In the genomic region with DNA sequence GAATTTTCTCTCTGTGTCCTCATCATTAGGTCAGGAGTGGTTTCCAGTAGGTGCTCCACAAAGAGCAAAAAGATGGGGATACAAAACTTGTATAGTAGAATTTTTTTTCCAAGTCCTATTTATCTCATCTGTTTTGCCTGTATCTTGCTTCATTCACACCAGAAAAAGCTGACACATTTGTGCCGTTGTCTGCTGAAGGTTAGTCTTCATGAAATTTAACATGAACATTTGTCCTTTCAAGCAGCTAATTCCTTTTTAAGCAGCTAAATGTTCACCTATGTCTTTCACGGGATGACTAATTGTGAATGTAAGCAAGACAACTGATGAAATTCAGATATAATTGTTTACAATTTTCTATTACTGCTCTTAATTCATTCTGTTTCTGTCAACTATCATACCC, we compare ENCODE assay signal across 16 cellular contexts.
DNase-seq lines count a peak whose midpoint lies in the region; TF ChIP-seq lines count a peak whose summit lies in the region.
"Had no signal": no experiment of that assay in that cellular context is flagged by ENCODE, and none has a peak within 500 bp of the region (broad histone marks: within the 10 kb centered on the region; RNA-seq: fewer than 3 reads in every experiment).

No MANE protein-coding gene starts in this region.

- H2AFZ ChIP-seq in PC-9 = no peak overlapping the region

- CTCF ChIA-PET in HEK293 (lab: Yijun Ruan, JAX) (interaction anchor here (0.5 to 0.9 kb wide), 3 partner anchors 72 to 127 kb away, joined by 3 read pairs; no protein-coding TSS in a partner anchor), PC-9 (lab: Charles Lee) (interaction anchor here (1.0 kb wide), 1 partner anchor 274 kb away, joined by 3 read pairs; no protein-coding TSS in a partner anchor)

- H3K79me2 ChIP-seq in PC-9 (ENCODE audit: low read depth) = peaks cover 18% of the 10 kb centered on the region

- H3K27me3 ChIP-seq in PC-9 (ENCODE audit: insufficient read depth, low read depth) = no peaks in the 10 kb centered on the region
- H3K27me3 ChIP-seq in sigmoid colon = no peaks in the 10 kb centered on the region
- no peaks in the 10 kb centered on the region for H3K27me3 ChIP-seq in ascending aorta
- H3K27me3 ChIP-seq: MG63 had no signal

- H3K9me3 ChIP-seq in HEK293 (ENCODE audit: control insufficient read depth, insufficient read depth, low read depth, low read length) (no peaks in the 10 kb centered on the region), PC-9 (ENCODE audit: insufficient read depth, low read depth) (no peaks in the 10 kb centered on the region), sigmoid colon (no peaks in the 10 kb centered on the region), ascending aorta (no peaks in the 10 kb centered on the region)
- H3K9me3 ChIP-seq: MG63 had no signal

- H3K27ac ChIP-seq in HEK293 (ENCODE audit: extremely low read depth, low read depth, low read length) (0 out of 2 replicates have a peak overlapping the region, but pooled peaks have one; percentile 4), PC-9 (peak overlapping the region; percentile 73), sigmoid colon (peak overlapping the region in 3 of 4 donors; percentile 63 to 72 (median 68)), ascending aorta (no peak overlapping the region)
- H3K27ac ChIP-seq: SK-N-MC had no signal

- no peak overlapping the region for H3K4me3 ChIP-seq in HEK293 (ENCODE audit: low read depth, low read length)
- no peak overlapping the region for H3K4me3 ChIP-seq in PC-9
- H3K4me3 ChIP-seq in fibroblast of villous mesenchyme (ENCODE audit: low read depth, low read length) = peak overlapping the region; percentile 17
- H3K4me3 ChIP-seq in sigmoid colon = peak overlapping the region in 1 of 4 donors; percentile 2
- no peak overlapping the region for H3K4me3 ChIP-seq in ascending aorta
- H3K4me3 ChIP-seq: MG63, SK-N-MC had no signal

- peaks cover 24% of the 10 kb centered on the region for H3K4me1 ChIP-seq in HEK293 (ENCODE audit: control insufficient read depth, insufficient read depth, low read length)
- peaks cover 52% of the 10 kb centered on the region for H3K4me1 ChIP-seq in PC-9 (replicated peaks; ENCODE audit: insufficient read depth)
- peaks cover 0 to 67% (median 59%) of the 10 kb centered on the region in 4 donors for H3K4me1 ChIP-seq in sigmoid colon
- H3K4me1 ChIP-seq in ascending aorta = peaks cover 0 to 18% of the 10 kb centered on the region in 2 donors

- peak overlapping the region; percentile 45 for H3K4me2 ChIP-seq in PC-9

- no TSS peak for BruUV-seq in PC-9 (replicated peaks; lab: Mats Ljungman, UMichigan)

- H3F3A ChIP-seq in PC-9 (ENCODE audit: insufficient read depth, low read depth) = peaks cover 31% of the 10 kb centered on the region

- TF ChIP-seq EP300 in sigmoid colon (IDR thresholded peaks at IDR 0.05) = no peak

- H4K20me1 ChIP-seq in PC-9 (ENCODE audit: insufficient read depth) = no peaks in the 10 kb centered on the region

- POLR2A ChIA-PET in HEK293 (lab: Yijun Ruan, JAX) (no interaction called here), PC-9 (lab: Charles Lee; ENCODE audit: unreplicated experiment) (interaction anchor here (0.6 kb wide), 3 partner anchors 68 to 1727 kb away, joined by 3 to 5 read pairs (median 3); no protein-coding TSS in a partner anchor)

- TF ChIP-seq CTCF in HEK293 (tag by site-specific recombination; IDR thresholded peaks at IDR 0.05) = no peak
- no peak for TF ChIP-seq CTCF in PC-9 (conservative IDR thresholded peaks at IDR 0.05)
- TF ChIP-seq CTCF in fibroblast of villous mesenchyme (IDR thresholded peaks at IDR 0.05; ENCODE audit: insufficient read depth, low read depth, low read length) = no peak
- TF ChIP-seq CTCF in sigmoid colon (IDR thresholded peaks at IDR 0.05) = no peak
- no peak for TF ChIP-seq CTCF in ascending aorta (IDR thresholded peaks at IDR 0.05)

- no peak for TF ChIP-seq POLR2A in sigmoid colon (IDR thresholded peaks at IDR 0.05)

- 77 to 80% methylated on average over 2 of the region's 2 CpGs for WGBS in sigmoid colon, 2 donors

- no peaks in the 10 kb centered on the region for H3K9me2 ChIP-seq in PC-9 (ENCODE audit: insufficient read depth)

- intact Hi-C loops in PC-9 (cut with micrococcal nuclease; ENCODE audit: unreplicated experiment) = loop anchor here (2.0 kb wide), 1 partner anchor 83 kb away; the partner anchor contains the start of gene ATXN1
- intact Hi-C loops in sigmoid colon (cut with DNase I) = no loop called here
- intact Hi-C loops in ascending aorta (cut with DNase I) = no loop called here

- no peak for DNase-seq in PC-9
- no peak for DNase-seq in fibroblast of villous mesenchyme (ENCODE audit: low read depth)
- DNase-seq in sigmoid colon = no peak
- no peak for DNase-seq in NK-92 (lab: John Stamatoyannopoulos, UW; ENCODE audit: unreplicated experiment)
- no peak for DNase-seq in NCI-H2227 (lab: John Stamatoyannopoulos, UW; ENCODE audit: unreplicated experiment)
- DNase-seq in ascending aorta (ENCODE audit: low spot score in 2 of 2) = no peak
- DNase-seq: activated CD4-positive, CD25-positive, alpha-beta regulatory T cell treated with anti-CD3 and anti-CD28 coated beads, Interleukin-2, amount 50 U/mL, for 72 hours; activated naive CD4-positive, alpha-beta T cell; cortex of kidney; NCI-H1930; NCI-H510A treated with DMSO at 0.1 percent for 48 hours; retina; T1000 had no signal

- H3K36me3 ChIP-seq in HEK293 (ENCODE audit: control insufficient read depth in 2 of 2, insufficient read depth in 1 of 2, low read length in 2 of 2) (no peaks in the 10 kb centered on the region; a peak in 1 of 3 replicates), PC-9 (ENCODE audit: low read depth) (no peaks in the 10 kb centered on the region), sigmoid colon (no peaks in the 10 kb centered on the region), ascending aorta (no peaks in the 10 kb centered on the region)
- H3K36me3 ChIP-seq: MG63 had no signal

TF ChIP-seq in HEK293, 187 proteins besides CTCF, POLR2A, EP300 and RAD21 (continues in another document):
- TF ChIP-seq ZNF274 (IDR thresholded peaks at IDR 0.05; ENCODE audit: low read length) (no peak), ZNF274 (tag by site-specific recombination; IDR thresholded peaks at IDR 0.05; ENCODE audit: borderline replicate concordance) (no peak), KLF9 (tag by site-specific recombination; IDR thresholded peaks at IDR 0.05; ENCODE audit: low read depth) (no peak), ZNF510 (tag by site-specific recombination; IDR thresholded peaks at IDR 0.05; ENCODE audit: insufficient replicate concordance) (no peak), ZNF37A (tag by site-specific recombination; IDR thresholded peaks at IDR 0.05) (no peak), ZBTB17 (tag by site-specific recombination; IDR thresholded peaks at IDR 0.05) (no peak), ZNF664 (tag by site-specific recombination; IDR thresholded peaks at IDR 0.05) (no peak), ZNF792 (tag by site-specific recombination; IDR thresholded peaks at IDR 0.05) (no peak), KLF10 (tag by site-specific recombination; IDR thresholded peaks at IDR 0.05) (no peak), ZNF585B (tag by site-specific recombination; IDR thresholded peaks at IDR 0.05) (no peak), ZNF311 (tag by site-specific recombination; IDR thresholded peaks at IDR 0.05; ENCODE audit: borderline replicate concordance) (no peak), GFI1B (tag by site-specific recombination; IDR thresholded peaks at IDR 0.05) (no peak), ZNF416 (tag by site-specific recombination; IDR thresholded peaks at IDR 0.05) (no peak), ZNF623 (tag by site-specific recombination; IDR thresholded peaks at IDR 0.05) (no peak), ZNF391 (tag by site-specific recombination; IDR thresholded peaks at IDR 0.05; ENCODE audit: borderline replicate concordance, low read depth) (no peak), ZNF791 (tag by site-specific recombination; IDR thresholded peaks at IDR 0.05) (no peak), ZNF302 (tag by site-specific recombination; IDR thresholded peaks at IDR 0.05; ENCODE audit: low read depth) (no peak)
- TF ChIP-seq, protein P1, sequence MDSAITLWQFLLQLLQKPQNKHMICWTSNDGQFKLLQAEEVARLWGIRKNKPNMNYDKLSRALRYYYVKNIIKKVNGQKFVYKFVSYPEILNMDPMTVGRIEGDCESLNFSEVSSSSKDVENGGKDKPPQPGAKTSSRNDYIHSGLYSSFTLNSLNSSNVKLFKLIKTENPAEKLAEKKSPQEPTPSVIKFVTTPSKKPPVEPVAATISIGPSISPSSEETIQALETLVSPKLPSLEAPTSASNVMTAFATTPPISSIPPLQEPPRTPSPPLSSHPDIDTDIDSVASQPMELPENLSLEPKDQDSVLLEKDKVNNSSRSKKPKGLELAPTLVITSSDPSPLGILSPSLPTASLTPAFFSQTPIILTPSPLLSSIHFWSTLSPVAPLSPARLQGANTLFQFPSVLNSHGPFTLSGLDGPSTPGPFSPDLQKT (IDR thresholded peaks at IDR 0.05; ENCODE audit: borderline replicate concordance, low read depth, low read length) = no peak
- TF ChIP-seq, protein P2, sequence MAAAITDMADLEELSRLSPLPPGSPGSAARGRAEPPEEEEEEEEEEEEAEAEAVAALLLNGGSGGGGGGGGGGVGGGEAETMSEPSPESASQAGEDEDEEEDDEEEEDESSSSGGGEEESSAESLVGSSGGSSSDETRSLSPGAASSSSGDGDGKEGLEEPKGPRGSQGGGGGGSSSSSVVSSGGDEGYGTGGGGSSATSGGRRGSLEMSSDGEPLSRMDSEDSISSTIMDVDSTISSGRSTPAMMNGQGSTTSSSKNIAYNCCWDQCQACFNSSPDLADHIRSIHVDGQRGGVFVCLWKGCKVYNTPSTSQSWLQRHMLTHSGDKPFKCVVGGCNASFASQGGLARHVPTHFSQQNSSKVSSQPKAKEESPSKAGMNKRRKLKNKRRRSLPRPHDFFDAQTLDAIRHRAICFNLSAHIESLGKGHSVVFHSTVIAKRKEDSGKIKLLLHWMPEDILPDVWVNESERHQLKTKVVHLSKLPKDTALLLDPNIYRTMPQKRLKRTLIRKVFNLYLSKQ (tag by site-specific recombination; IDR thresholded peaks at IDR 0.05; ENCODE audit: borderline replicate concordance) = no peak
- TF ChIP-seq, protein P3, sequence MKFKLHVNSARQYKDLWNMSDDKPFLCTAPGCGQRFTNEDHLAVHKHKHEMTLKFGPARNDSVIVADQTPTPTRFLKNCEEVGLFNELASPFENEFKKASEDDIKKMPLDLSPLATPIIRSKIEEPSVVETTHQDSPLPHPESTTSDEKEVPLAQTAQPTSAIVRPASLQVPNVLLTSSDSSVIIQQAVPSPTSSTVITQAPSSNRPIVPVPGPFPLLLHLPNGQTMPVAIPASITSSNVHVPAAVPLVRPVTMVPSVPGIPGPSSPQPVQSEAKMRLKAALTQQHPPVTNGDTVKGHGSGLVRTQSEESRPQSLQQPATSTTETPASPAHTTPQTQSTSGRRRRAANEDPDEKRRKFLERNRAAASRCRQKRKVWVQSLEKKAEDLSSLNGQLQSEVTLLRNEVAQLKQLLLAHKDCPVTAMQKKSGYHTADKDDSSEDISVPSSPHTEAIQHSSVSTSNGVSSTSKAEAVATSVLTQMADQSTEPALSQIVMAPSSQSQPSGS (tag by site-specific recombination; IDR thresholded peaks at IDR 0.05; ENCODE audit: low read depth) = no peak

Comparison
In these comparisons a context has a peak if more than half of its experiments do, and no peak if none do; other contexts are left out.
1. H3K27ac ChIP-seq: peak in HEK293 (single experiment), PC-9 (single experiment) and sigmoid colon (3 of 4); none in ascending aorta (0 of 2).